Comparison of ENCODE assay signal across 8 cellular contexts in the genomic region with DNA sequence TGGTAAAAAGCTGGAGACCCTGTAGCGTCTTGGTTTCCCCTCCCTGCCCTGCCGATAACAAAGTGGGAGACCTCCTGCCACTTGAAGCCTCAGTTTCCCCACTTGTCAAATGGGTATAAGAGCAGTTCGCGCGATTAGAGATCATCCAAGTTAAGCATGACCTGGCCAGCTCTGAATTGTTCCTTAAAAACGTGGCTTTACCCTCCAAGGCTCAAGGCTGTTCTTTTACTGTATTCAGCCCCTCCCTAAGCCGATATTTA. TPM values are rescaled to one million over a fixed set of nuclear protein-coding genes. Genes with fewer than 3 reads are reported as not detected.
A peak's percentile ranks its signal among the peaks of the same experiment; 100 is the strongest.
DNase-seq lines count a peak whose midpoint lies in the region; ATAC-seq and TF ChIP-seq lines count a peak whose summit lies in the region.

No MANE protein-coding gene starts in this region.

- H3K9me3 Mint-ChIP-seq in activated CD4-positive, alpha-beta T cell treated with anti-CD3 and anti-CD28 coated beads, Interleukin-2, amount 10 ng/mL, durations not matched to agents 24 days and 14 days: no peaks in the 10 kb centered on the region
- H3K9me3 Mint-ChIP-seq in stimulated activated effector memory CD8-positive, alpha-beta T cell treated with anti-CD3 and anti-CD28 coated beads, Interleukin-12 subunit alpha, Interleukin-12 subunit beta, amount 100 ng/mL, for 72 hours: no peaks in the 10 kb centered on the region

- TF ChIP-seq CTCF in VCaP (conservative IDR thresholded peaks at IDR 0.05): no peak
- TF ChIP-seq CTCF in foreskin keratinocyte (conservative IDR thresholded peaks at IDR 0.05): no peak

- H3K27me3 ChIP-seq in foreskin keratinocyte: no peaks in the 10 kb centered on the region

- DNase-seq in activated CD4-positive, alpha-beta T cell treated with anti-CD3 and anti-CD28 coated beads, Interleukin-2, amount 10 ng/mL, durations not matched to agents 24 days and 14 days: peak; percentile 69
- DNase-seq in activated CD4-positive, alpha-beta T cell treated with anti-CD3 and anti-CD28 coated beads, Interleukin-2, amount 50 U/mL, for 1 hour: no peak
- no peak for DNase-seq in foreskin keratinocyte
- DNase-seq in stimulated activated effector memory CD8-positive, alpha-beta T cell treated with anti-CD3 and anti-CD28 coated beads, Interleukin-12 subunit alpha, Interleukin-12 subunit beta, amount 100 ng/mL, for 72 hours (ENCODE audit: low spot score in 2 of 2): peak in 1 of 2 donors; percentile 58
- no peak for DNase-seq in AG20443 (ENCODE audit: low spot score)

- no peaks in the 10 kb centered on the region for H3K27me3 Mint-ChIP-seq in activated CD4-positive, alpha-beta T cell treated with anti-CD3 and anti-CD28 coated beads, Interleukin-2, amount 10 ng/mL, durations not matched to agents 24 days and 14 days

- H3K27ac Mint-ChIP-seq in activated CD4-positive, alpha-beta T cell treated with anti-CD3 and anti-CD28 coated beads, Interleukin-2, amount 10 ng/mL, durations not matched to agents 24 days and 14 days: peak overlapping the region; percentile 93
- peak overlapping the region; percentile 97 for H3K27ac Mint-ChIP-seq in stimulated activated effector memory CD8-positive, alpha-beta T cell treated with anti-CD3 and anti-CD28 coated beads, Interleukin-12 subunit alpha, Interleukin-12 subunit beta, amount 100 ng/mL, for 72 hours

- H3K4me1 Mint-ChIP-seq in activated CD4-positive, alpha-beta T cell treated with anti-CD3 and anti-CD28 coated beads, Interleukin-2, amount 10 ng/mL, durations not matched to agents 24 days and 14 days: peaks cover 33% of the 10 kb centered on the region
- peaks cover 49% of the 10 kb centered on the region for H3K4me1 Mint-ChIP-seq in stimulated activated effector memory CD8-positive, alpha-beta T cell treated with anti-CD3 and anti-CD28 coated beads, Interleukin-12 subunit alpha, Interleukin-12 subunit beta, amount 100 ng/mL, for 72 hours

- H3K4me3 Mint-ChIP-seq in activated CD4-positive, alpha-beta T cell treated with anti-CD3 and anti-CD28 coated beads, Interleukin-2, amount 10 ng/mL, durations not matched to agents 24 days and 14 days: peak overlapping the region; percentile 95
- peak overlapping the region; percentile 83 for H3K4me3 Mint-ChIP-seq in stimulated activated effector memory CD8-positive, alpha-beta T cell treated with anti-CD3 and anti-CD28 coated beads, Interleukin-12 subunit alpha, Interleukin-12 subunit beta, amount 100 ng/mL, for 72 hours

- intact Hi-C loops in activated CD4-positive, alpha-beta T cell treated with anti-CD3 and anti-CD28 coated beads, Interleukin-2, amount 10 ng/mL, durations not matched to agents 24 days and 14 days (cut with micrococcal nuclease): loop anchor here (5.0 kb wide), 1 partner anchor 69 kb away; a partner anchor contains a TSS

- peaks cover 13% of the 10 kb centered on the region for H3K4me1 ChIP-seq in foreskin keratinocyte

- ATAC-seq in foreskin keratinocyte (no peak), HG03039 (IDR thresholded peaks at IDR 0.05; ENCODE audit: unreplicated experiment) (no peak), HG03025 (IDR thresholded peaks at IDR 0.05; ENCODE audit: low FRiP score, unreplicated experiment) (no peak)
- no peak for ATAC-seq in stimulated activated effector memory CD8-positive, alpha-beta T cell treated with anti-CD3 and anti-CD28 coated beads, Interleukin-12 subunit alpha, Interleukin-12 subunit beta, amount 100 ng/mL, for 72 hours

- peaks cover 51% of the 10 kb centered on the region for H3K36me3 Mint-ChIP-seq in activated CD4-positive, alpha-beta T cell treated with anti-CD3 and anti-CD28 coated beads, Interleukin-2, amount 10 ng/mL, durations not matched to agents 24 days and 14 days (ENCODE audit: low read depth)
- H3K36me3 Mint-ChIP-seq in stimulated activated effector memory CD8-positive, alpha-beta T cell treated with anti-CD3 and anti-CD28 coated beads, Interleukin-12 subunit alpha, Interleukin-12 subunit beta, amount 100 ng/mL, for 72 hours: peaks cover 81% of the 10 kb centered on the region

- peak overlapping the region; percentile 95 for H3K27ac ChIP-seq in VCaP
- H3K27ac ChIP-seq in foreskin keratinocyte: peak overlapping the region; percentile 99

RNA-seq across cellular contexts. Expression of a gene that starts 0.4 kb away (rescaled TPM):
- 153 and 163 TPM in 2 replicates for total RNA-seq in activated CD4-positive, alpha-beta T cell treated with anti-CD3 and anti-CD28 coated beads, Interleukin-2, amount 10 ng/mL, durations not matched to agents 24 days and 14 days
- 60.4 and 61.2 TPM in 2 replicates for total RNA-seq in foreskin keratinocyte
- 20.8 and 26.1 TPM in 2 replicates for polyA plus RNA-seq in foreskin keratinocyte

RNA-seq across cellular contexts. Expression of a gene that starts 11.2 kb away (rescaled TPM):
- total RNA-seq in activated CD4-positive, alpha-beta T cell treated with anti-CD3 and anti-CD28 coated beads, Interleukin-2, amount 10 ng/mL, durations not matched to agents 24 days and 14 days: 216 and 218 TPM in 2 replicates
- total RNA-seq in foreskin keratinocyte: 195 and 196 TPM in 2 replicates
- polyA plus RNA-seq in foreskin keratinocyte: 269 and 283 TPM in 2 replicates

RNA-seq across cellular contexts. Expression of a gene that starts 14.0 kb away (rescaled TPM):
- 64.6 and 67.3 TPM in 2 replicates for total RNA-seq in activated CD4-positive, alpha-beta T cell treated with anti-CD3 and anti-CD28 coated beads, Interleukin-2, amount 10 ng/mL, durations not matched to agents 24 days and 14 days
- 86.7 and 95.7 TPM in 2 replicates for total RNA-seq in foreskin keratinocyte
- polyA plus RNA-seq in foreskin keratinocyte: 139 and 141 TPM in 2 replicates

RNA-seq across cellular contexts. Expression of a gene that starts 26.9 kb away (rescaled TPM):
- total RNA-seq in activated CD4-positive, alpha-beta T cell treated with anti-CD3 and anti-CD28 coated beads, Interleukin-2, amount 10 ng/mL, durations not matched to agents 24 days and 14 days: 12.4 and 12.9 TPM in 2 replicates
- total RNA-seq in foreskin keratinocyte: 11.4 and 12.7 TPM in 2 replicates
- polyA plus RNA-seq in foreskin keratinocyte: 15.0 and 15.3 TPM in 2 replicates

RNA-seq across cellular contexts. Expression of a gene that starts 28.3 kb away (rescaled TPM):
- total RNA-seq in activated CD4-positive, alpha-beta T cell treated with anti-CD3 and anti-CD28 coated beads, Interleukin-2, amount 10 ng/mL, durations not matched to agents 24 days and 14 days: not detected in 2 replicates
- not detected in 2 replicates for total RNA-seq in foreskin keratinocyte
- polyA plus RNA-seq in foreskin keratinocyte: not detected in 2 replicates
